Comparison of ENCODE assay signal across 15 cellular contexts in genomic region chr12:106170285-106170684, GRCh38. TPM values are rescaled to one million over a fixed set of nuclear protein-coding genes. Genes with fewer than 3 reads are reported as not detected.
DNase-seq lines count a peak whose midpoint lies in the region; ATAC-seq, FAIRE-seq and TF ChIP-seq lines count a peak whose summit lies in the region.
"Had no signal": no experiment of that assay in that cellular context is flagged by ENCODE, and none has a peak within 500 bp of the region (broad histone marks: within the 10 kb centered on the region; RNA-seq: fewer than 3 reads in every experiment).

No MANE protein-coding gene starts in this region.

- no peak overlapping the region for H2AK5ac ChIP-seq in IMR-90 (ENCODE audit: low read depth, low read length)

- H3K4me3 ChIP-seq in AG04449 (ENCODE audit: low read depth, low read length) (no peak overlapping the region), IMR-90 (ENCODE audit: insufficient read depth, low read depth, low read length) (no peak overlapping the region), astrocyte of the spinal cord (ENCODE audit: low read depth, low read length) (no peak overlapping the region), keratinocyte (ENCODE audit: control insufficient read depth in 2 of 3, extremely low read depth in 1 of 3, insufficient read depth in 2 of 3, low read depth in 1 of 3, low read length in 3 of 3) (no peak overlapping the region)
- H3K4me3 ChIP-seq: lung had no signal

- no peak overlapping the region for H3K14ac ChIP-seq in IMR-90 (replicated peaks; ENCODE audit: low read depth, low read length)

- H3K9ac ChIP-seq in IMR-90 (ENCODE audit: low read depth, low read length) (no peak overlapping the region), keratinocyte (ENCODE audit: control insufficient read depth, extremely low read depth, insufficient read depth, low read length) (no peak overlapping the region)

- TF ChIP-seq CTCF in AG04449 (IDR thresholded peaks at IDR 0.05; ENCODE audit: insufficient read depth, low read length, missing control alignments), result no peak
- no peak for TF ChIP-seq CTCF in IMR-90 (conservative IDR thresholded peaks at IDR 0.05; ENCODE audit: low read depth, low read length)
- TF ChIP-seq CTCF in astrocyte of the spinal cord (IDR thresholded peaks at IDR 0.05; ENCODE audit: low read depth, low read length), result no peak
- TF ChIP-seq CTCF in keratinocyte (optimal IDR thresholded peaks at IDR 0.05 in 1 of 3, IDR thresholded peaks at IDR 0.05 in 1 of 3, conservative IDR thresholded peaks at IDR 0.05 in 1 of 3; ENCODE audit: extremely low read depth in 1 of 3, insufficient read depth in 2 of 3, low read length in 3 of 3), result no peak

- peak; percentile 34 for FAIRE-seq in keratinocyte (lab: Jason Lieb, UNC)
- FAIRE-seq: G401.6, TTC549 had no signal

- H2BK120ac ChIP-seq in IMR-90 (ENCODE audit: low read depth, low read length), result no peak overlapping the region

- no peaks in the 10 kb centered on the region for H3K36me3 ChIP-seq in IMR-90 (ENCODE audit: control insufficient read depth, insufficient read depth, low read length)
- H3K36me3 ChIP-seq in keratinocyte (ENCODE audit: control insufficient read depth in 2 of 2, extremely low read depth in 1 of 2, insufficient read depth in 2 of 2, low read length in 2 of 2), result no peaks in the 10 kb centered on the region
- H3K36me3 ChIP-seq: BE2C had no signal

- CTCF ChIA-PET in AG04449 (lab: Yijun Ruan, JAX), result interaction anchor here (1.1 kb wide), 1 partner anchor 54 kb away, joined by 6 read pairs; no protein-coding TSS in a partner anchor
- CTCF ChIA-PET in IMR-90 (lab: Yijun Ruan, JAX), result interaction anchor here (1.2 to 1.7 kb wide), 2 partner anchors 13 to 54 kb away, joined by 4 to 11 read pairs; no protein-coding TSS in a partner anchor

- H3K27me3 ChIP-seq in IMR-90 (ENCODE audit: control insufficient read depth, insufficient read depth, low read length) (peaks cover 9% of the 10 kb centered on the region), keratinocyte (ENCODE audit: control insufficient read depth, extremely low read depth, insufficient read depth, low read length) (no peaks in the 10 kb centered on the region)
- H3K27me3 ChIP-seq: BE2C had no signal

- no TSS peak for BruUV-seq in IMR-90 (replicated peaks; lab: Mats Ljungman, UMichigan)

- WGBS in IMR-90 (ENCODE audit: extremely low coverage in 2 of 2, insufficient read length in 1 of 2), 2 experiments, result 100% methylated on average over 2 of the region's 4 CpGs; no CpG with 5 or more reads in 1 of the 2 experiments

- no peak overlapping the region for H4K8ac ChIP-seq in IMR-90 (ENCODE audit: low read depth in 2 of 2, low read length in 2 of 2)

- H4K20me1 ChIP-seq in IMR-90 (ENCODE audit: insufficient read depth, low read length) (no peaks in the 10 kb centered on the region), keratinocyte (ENCODE audit: control insufficient read depth, extremely low read depth, insufficient read depth, low read length) (no peaks in the 10 kb centered on the region)

- intact Hi-C loops in IMR-90 (cut with micrococcal nuclease), result no loop called here

- peak; percentile 38 for DNase-seq in AG04449 (ENCODE audit: low read depth, low spot score)
- DNase-seq in IMR-90, result peak; percentile 55
- peak; percentile 63 for DNase-seq in astrocyte of the spinal cord (ENCODE audit: low read depth, low spot score)
- peak; percentile 25 for DNase-seq in keratinocyte (ENCODE audit: low read depth, low spot score)
- DNase-seq in DMS153 (lab: John Stamatoyannopoulos, UW), result no peak
- no peak for DNase-seq in HPDE6-E6E7 (ENCODE audit: extremely low spot score)
- DNase-seq: BE2C; NCI-H510A treated with DMSO at 0.1 percent for 48 hours; Right ventricle myocardium superior; stimulated activated CD4-positive, alpha-beta T cell treated with anti-CD3 and anti-CD28 coated beads, Interleukin-15, amount 100 ng/mL, for 24 hours had no signal

- no peak overlapping the region for H2BK5ac ChIP-seq in IMR-90 (ENCODE audit: low read depth, low read length, poor library complexity, severe bottlenecking)

- H2BK20ac ChIP-seq in IMR-90 (ENCODE audit: low read depth, low read length), result no peak overlapping the region

- H3K56ac ChIP-seq in IMR-90 (ENCODE audit: extremely low read depth, insufficient read depth, low read length), result no peak overlapping the region

- H3K9me3 ChIP-seq in IMR-90 (ENCODE audit: control insufficient read depth, insufficient read depth, low read length) (no peaks in the 10 kb centered on the region), keratinocyte (ENCODE audit: control insufficient read depth, low read depth, low read length) (no peaks in the 10 kb centered on the region)
- H3K9me3 ChIP-seq: BE2C had no signal

- H3K4me2 ChIP-seq in IMR-90 (ENCODE audit: low read depth, low read length) (no peak overlapping the region), keratinocyte (ENCODE audit: control insufficient read depth, extremely low read depth, insufficient read depth, low read depth, low read length) (no peak overlapping the region)

- no peaks in the 10 kb centered on the region for H3K9me1 ChIP-seq in IMR-90 (ENCODE audit: insufficient read depth, low read length)
- H3K9me1 ChIP-seq in keratinocyte (ENCODE audit: control insufficient read depth, extremely low read depth, insufficient read depth, low read length), result no peaks in the 10 kb centered on the region

- no peak overlapping the region for H2AK9ac ChIP-seq in IMR-90 (replicated peaks; ENCODE audit: low read depth, low read length, poor library complexity)

- no peak overlapping the region for H3K23ac ChIP-seq in IMR-90 (ENCODE audit: low read depth, low read length)

- no peak overlapping the region for H2BK15ac ChIP-seq in IMR-90 (ENCODE audit: low read depth, low read length)

- no peak overlapping the region for H4K91ac ChIP-seq in IMR-90 (ENCODE audit: insufficient read depth, low read depth, low read length)

- TF ChIP-seq POLR2A in IMR-90 (IDR thresholded peaks at IDR 0.05; ENCODE audit: low read depth, low read length), result no peak

- POLR2A ChIA-PET in AG04449 (lab: Yijun Ruan, JAX) (interaction anchor here (0.7 to 0.8 kb wide), 2 partner anchors 29 to 42 kb away, joined by 3 read pairs; no protein-coding TSS in a partner anchor), IMR-90 (lab: Charles Lee; ENCODE audit: unreplicated experiment) (no interaction called here)

- H3K79me2 ChIP-seq in keratinocyte (ENCODE audit: control insufficient read depth, insufficient read depth, low read length), result no peaks in the 10 kb centered on the region

- in situ Hi-C loops in IMR-90 (cut with MboI; ENCODE audit: low sequenced_read_pairs) (no loop called here), astrocyte of the spinal cord (cut with HindIII; ENCODE audit: low sequenced_read_pairs) (no loop called here)

- no peak overlapping the region for H2AFZ ChIP-seq in IMR-90 (replicated peaks; ENCODE audit: low read length, poor library complexity)
- H2AFZ ChIP-seq in keratinocyte (ENCODE audit: control insufficient read depth, low read length), result no peak overlapping the region

- H3K4me1 ChIP-seq in IMR-90 (ENCODE audit: control insufficient read depth, insufficient read depth, low read length), result no peaks in the 10 kb centered on the region
- no peaks in the 10 kb centered on the region for H3K4me1 ChIP-seq in keratinocyte (ENCODE audit: control insufficient read depth, extremely low read depth, insufficient read depth, low read length)
- H3K4me1 ChIP-seq: BE2C had no signal

- no peak overlapping the region for H3K4ac ChIP-seq in IMR-90 (ENCODE audit: low read depth, low read length)

- ATAC-seq in IMR-90 (ENCODE audit: low read depth) (no peak), GM21367 (IDR thresholded peaks at IDR 0.05; ENCODE audit: unreplicated experiment) (no peak), GM21526 (IDR thresholded peaks at IDR 0.05; ENCODE audit: low FRiP score, unreplicated experiment) (no peak)

- H3K27ac ChIP-seq in IMR-90 (ENCODE audit: insufficient read depth, low read length) (no peak overlapping the region), keratinocyte (ENCODE audit: control insufficient read depth, insufficient read depth, low read length) (no peak overlapping the region)

- dilution Hi-C loops in IMR-90 (cut with HindIII; ENCODE audit: low sequenced_read_pairs, unreplicated experiment), result no loop called here
- dilution Hi-C loops in keratinocyte (cut with MboI; ENCODE audit: extremely low pct_ligation_motif_present, low sequenced_read_pairs), result no loop called here

- H3K18ac ChIP-seq in IMR-90 (ENCODE audit: low read depth, low read length), result no peak overlapping the region

- no peak overlapping the region for H4K5ac ChIP-seq in IMR-90 (ENCODE audit: low read depth, low read length)

- no peaks in the 10 kb centered on the region for H3K79me1 ChIP-seq in IMR-90 (ENCODE audit: low read depth in 1 of 2, low read length in 2 of 2)

- no peak for TF ChIP-seq RAD21 in IMR-90 (IDR thresholded peaks at IDR 0.05; ENCODE audit: low read length)

TF ChIP-seq in IMR-90, 13 proteins besides CTCF, POLR2A, EP300 and RAD21 (continues in another document):
- TF ChIP-seq CHD1 (IDR thresholded peaks at IDR 0.05; ENCODE audit: low read depth, low read length), result no peak
- TF ChIP-seq RFX5 (IDR thresholded peaks at IDR 0.05; ENCODE audit: low read depth, low read length), result no peak
- TF ChIP-seq NFE2L2 (IDR thresholded peaks at IDR 0.05; ENCODE audit: low read depth, low read length), result 0 out of 2 replicates have a peak, but pooled peaks have one; percentile 12
- no peak for TF ChIP-seq MXI1 (IDR thresholded peaks at IDR 0.05; ENCODE audit: borderline replicate concordance, low read depth, low read length)
- TF ChIP-seq CEBPB (IDR thresholded peaks at IDR 0.05; ENCODE audit: low read depth, low read length), result no peak
- no peak for TF ChIP-seq SMC3 (IDR thresholded peaks at IDR 0.05; ENCODE audit: low read depth, low read length)

RNA-seq across cellular contexts. Expression of gene NUAK1, which starts 31.5 kb away (rescaled TPM):
- 8.8 and 8.9 TPM in 2 replicates for total RNA-seq in IMR-90 (2012; rRNA removed)
- 4.8 and 4.9 TPM in 2 replicates for polyA plus RNA-seq in IMR-90 (2012; rRNA removed)
- polyA plus RNA-seq in IMR-90 (2012; cell fraction: cytosol; rRNA removed), result 3.0 and 3.1 TPM in 2 replicates
- polyA plus RNA-seq in IMR-90 (2012; cell fraction: nucleus; rRNA removed; ENCODE audit: low replicate concordance), result 4.5 and 10.4 TPM in 2 replicates
- polyA plus RNA-seq in keratinocyte, result 11.7 to 31.0 TPM (median 12.3 TPM) in 3 replicates
- 2.4 TPM for polyA plus RNA-seq in keratinocyte (2011; ENCODE audit: low read depth)
- polyA plus RNA-seq in keratinocyte (2011; cell fraction: cytosol; rRNA removed), result 14.8 and 15.2 TPM in 2 replicates
- 22.7 and 25.6 TPM in 2 replicates for polyA plus RNA-seq in keratinocyte (2011; cell fraction: nucleus; rRNA removed)
- polyA plus RNA-seq in keratinocyte (2012; ENCODE audit: low replicate concordance), result 4.1 and 19.0 TPM in 2 replicates
- polyA minus RNA-seq in keratinocyte, result 22.1 to 35.4 TPM (median 28.4 TPM) in 3 replicates
- polyA minus RNA-seq in keratinocyte (2011; cell fraction: cytosol; rRNA and poly(A)+ RNA removed), result 40.9 TPM
- polyA minus RNA-seq in keratinocyte (2011; cell fraction: nucleus; rRNA and poly(A)+ RNA removed), result 17.3 and 42.0 TPM in 2 replicates

Comparison
In these comparisons a context has a peak if more than half of its experiments do, and no peak if none do; other contexts are left out.
1. DNase-seq: peak in AG04449 (single experiment), IMR-90 (single experiment), astrocyte of the spinal cord (single experiment) and keratinocyte (single experiment); none in DMS153 (single experiment) and HPDE6-E6E7 (single experiment).